In the genomic region with DNA sequence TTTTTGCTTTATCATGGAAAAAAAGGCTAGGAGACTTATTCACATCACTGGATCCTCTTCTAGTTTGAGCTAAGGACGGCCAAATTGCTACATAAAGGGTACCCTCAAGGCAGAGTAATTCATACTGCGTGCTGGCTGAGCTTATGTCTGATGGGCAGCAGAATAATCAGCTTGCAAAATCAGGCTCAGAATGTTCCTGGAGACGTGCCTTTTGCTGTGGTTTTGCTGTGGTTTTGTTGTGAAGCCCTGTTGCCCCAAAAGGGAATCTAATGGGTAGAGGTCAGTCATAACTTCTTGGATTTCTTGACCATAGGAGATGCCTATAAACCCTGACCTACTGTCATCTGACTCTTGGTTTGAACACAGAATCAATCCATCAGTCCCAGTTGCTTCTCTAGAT, we compare ENCODE assay signal across 22 cellular contexts.
"Had no signal": no experiment of that assay in that cellular context is flagged by ENCODE, and none has a peak within 500 bp of the region (broad histone marks: within the 10 kb centered on the region; RNA-seq: fewer than 3 reads in every experiment).

No MANE protein-coding gene starts in this region.

- H3K27me3 ChIP-seq: dorsolateral prefrontal cortex, gastrocnemius medialis, heart left ventricle, hepatocyte, left lung, neural progenitor cell, sigmoid colon, spleen, tibial nerve, upper lobe of left lung had no signal

- DNase-seq: dorsolateral prefrontal cortex; effector CD4-positive, alpha-beta T cell; foreskin fibroblast; gastrocnemius medialis; heart left ventricle; left cardiac atrium; left lung; mesenchymal stem cell; mucosa of descending colon; naive thymus-derived CD4-positive, alpha-beta T cell; right cardiac atrium; sigmoid colon; spleen; stimulated activated CD4-positive, alpha-beta T cell treated with anti-CD3 and anti-CD28 coated beads, Interleukin-4, amount 100 ng/mL, for 4 hours; stimulated activated naive B cell treated with anti-CD40 and anti-IgM and Interleukin-4, amounts not matched to agents 10 μg/mL and 1 μg/mL and 100 μg/mL, for 72 hours; upper lobe of left lung had no signal

- H3K4me3 ChIP-seq: dorsolateral prefrontal cortex, gastrocnemius medialis, heart left ventricle, hepatocyte, left lung, mucosa of descending colon, neural progenitor cell, sigmoid colon, skin epidermis, spleen, thoracic aorta, tibial nerve, upper lobe of left lung had no signal

- H3K9me3 ChIP-seq: gastrocnemius medialis, heart left ventricle, mucosa of descending colon, sigmoid colon, spleen, thoracic aorta, tibial nerve, upper lobe of left lung had no signal

- H3K27ac ChIP-seq: dorsolateral prefrontal cortex, gastrocnemius medialis, heart left ventricle, hepatocyte, left lung, neural progenitor cell, parathyroid adenoma, sigmoid colon, skin epidermis, spleen, thoracic aorta, tibial nerve, upper lobe of left lung had no signal

- H3K36me3 ChIP-seq: gastrocnemius medialis, heart left ventricle, left lung, neural progenitor cell, sigmoid colon, spleen, thoracic aorta, tibial nerve, upper lobe of left lung had no signal

- H3K4me1 ChIP-seq: gastrocnemius medialis, heart left ventricle, left lung, neural progenitor cell, parathyroid adenoma, sigmoid colon, spleen, tibial nerve, upper lobe of left lung had no signal
